In the genomic region with DNA sequence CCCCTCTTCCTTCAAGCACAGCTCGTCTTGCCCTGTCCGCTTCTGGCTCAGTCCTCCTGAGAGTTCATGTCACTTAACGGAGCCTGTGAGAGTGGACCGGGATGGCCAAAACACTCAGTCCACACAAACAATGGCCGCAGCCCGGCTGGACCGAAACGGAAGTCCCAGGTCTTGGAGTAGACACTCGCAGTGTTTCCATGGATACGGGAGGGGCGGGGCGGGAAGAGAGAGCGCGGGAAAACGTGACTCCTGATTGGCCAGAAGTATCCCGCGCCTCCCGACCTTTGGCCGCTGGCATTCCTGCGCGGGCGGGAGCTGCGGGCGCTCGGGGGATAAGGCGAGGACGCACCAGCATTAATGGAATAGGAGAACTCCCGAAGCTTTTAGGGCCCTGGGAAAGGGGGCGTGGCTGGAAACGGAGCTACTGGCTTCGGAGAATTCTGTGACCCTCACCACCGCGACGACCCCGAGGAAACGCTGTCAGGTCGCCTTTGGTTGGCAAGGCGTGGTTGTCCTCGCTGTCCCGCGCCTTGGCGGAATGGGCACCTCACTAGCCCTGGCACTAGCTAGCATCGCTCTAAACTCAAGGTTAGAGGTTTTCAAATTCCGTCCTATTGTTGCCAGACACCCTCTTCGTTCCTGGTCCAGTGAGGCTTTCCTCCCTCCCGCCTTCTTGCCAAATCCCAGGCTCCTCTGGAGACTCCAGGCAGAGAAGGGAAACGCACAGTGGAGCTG, we compare ENCODE assay signal across 8 cellular contexts. TPM values are rescaled to one million over a fixed set of nuclear protein-coding genes. Genes with fewer than 3 reads are reported as not detected.
A peak's percentile ranks its signal among the peaks of the same experiment; 100 is the strongest.
DNase-seq lines count a peak whose midpoint lies in the region; TF ChIP-seq lines count a peak whose summit lies in the region.

A gene with protein sequence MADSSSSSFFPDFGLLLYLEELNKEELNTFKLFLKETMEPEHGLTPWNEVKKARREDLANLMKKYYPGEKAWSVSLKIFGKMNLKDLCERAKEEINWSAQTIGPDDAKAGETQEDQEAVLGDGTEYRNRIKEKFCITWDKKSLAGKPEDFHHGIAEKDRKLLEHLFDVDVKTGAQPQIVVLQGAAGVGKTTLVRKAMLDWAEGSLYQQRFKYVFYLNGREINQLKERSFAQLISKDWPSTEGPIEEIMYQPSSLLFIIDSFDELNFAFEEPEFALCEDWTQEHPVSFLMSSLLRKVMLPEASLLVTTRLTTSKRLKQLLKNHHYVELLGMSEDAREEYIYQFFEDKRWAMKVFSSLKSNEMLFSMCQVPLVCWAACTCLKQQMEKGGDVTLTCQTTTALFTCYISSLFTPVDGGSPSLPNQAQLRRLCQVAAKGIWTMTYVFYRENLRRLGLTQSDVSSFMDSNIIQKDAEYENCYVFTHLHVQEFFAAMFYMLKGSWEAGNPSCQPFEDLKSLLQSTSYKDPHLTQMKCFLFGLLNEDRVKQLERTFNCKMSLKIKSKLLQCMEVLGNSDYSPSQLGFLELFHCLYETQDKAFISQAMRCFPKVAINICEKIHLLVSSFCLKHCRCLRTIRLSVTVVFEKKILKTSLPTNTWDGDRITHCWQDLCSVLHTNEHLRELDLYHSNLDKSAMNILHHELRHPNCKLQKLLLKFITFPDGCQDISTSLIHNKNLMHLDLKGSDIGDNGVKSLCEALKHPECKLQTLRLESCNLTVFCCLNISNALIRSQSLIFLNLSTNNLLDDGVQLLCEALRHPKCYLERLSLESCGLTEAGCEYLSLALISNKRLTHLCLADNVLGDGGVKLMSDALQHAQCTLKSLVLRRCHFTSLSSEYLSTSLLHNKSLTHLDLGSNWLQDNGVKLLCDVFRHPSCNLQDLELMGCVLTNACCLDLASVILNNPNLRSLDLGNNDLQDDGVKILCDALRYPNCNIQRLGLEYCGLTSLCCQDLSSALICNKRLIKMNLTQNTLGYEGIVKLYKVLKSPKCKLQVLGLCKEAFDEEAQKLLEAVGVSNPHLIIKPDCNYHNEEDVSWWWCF (plus strand): TSS at position 297 of the 735 bp plus-strand sequence. CDS start 18,108 bp downstream, outside the sequence.
ZNF214 (minus strand) TSS at position 164 of the 735 bp plus-strand sequence. CDS start 17,511 bp downstream, outside the sequence.

- no peak within 1 kb of the TSS for H3K27ac Mint-ChIP-seq in activated naive CD4-positive, alpha-beta T cell treated with anti-CD3 and anti-CD28 coated beads for 36 hours

- no peaks in the 10 kb centered on the region for H3K36me3 Mint-ChIP-seq in activated naive CD4-positive, alpha-beta T cell treated with anti-CD3 and anti-CD28 coated beads for 36 hours (ENCODE audit: low read depth)

- DNase-seq in activated naive CD4-positive, alpha-beta T cell treated with anti-CD3 and anti-CD28 coated beads for 36 hours: peak; percentile 17
- DNase-seq in activated naive CD4-positive, alpha-beta T cell (lab: John Stamatoyannopoulos, UW): no peak
- peak; percentile 30 for DNase-seq in SKM-1 treated with dmso at 0.1 percent for 144 hours (lab: John Stamatoyannopoulos, UW; ENCODE audit: unreplicated experiment)
- DNase-seq in epithelial cell of esophagus (ENCODE audit: low read depth): peak; percentile 89
- DNase-seq in lung microvascular endothelial cell (ENCODE audit: low read depth in 2 of 2): peak; percentile 84 to 89
- no peak for DNase-seq in SIG-M5 (lab: John Stamatoyannopoulos, UW)

- WGBS in thymus: 6% methylated on average over 47 of the region's 47 CpGs

- peaks cover 29% of the 10 kb centered on the region for H3K27me3 Mint-ChIP-seq in activated naive CD4-positive, alpha-beta T cell treated with anti-CD3 and anti-CD28 coated beads for 36 hours (ENCODE audit: low read depth)

- peaks cover 3% of the 10 kb centered on the region for H3K4me1 ChIP-seq in thymus (ENCODE audit: control insufficient read depth, insufficient read depth, low read length)

- H3K4me3 Mint-ChIP-seq in activated naive CD4-positive, alpha-beta T cell treated with anti-CD3 and anti-CD28 coated beads for 36 hours: peak within 1 kb of the TSS; percentile 47

- TF ChIP-seq CTCF in epithelial cell of esophagus (IDR thresholded peaks at IDR 0.05; ENCODE audit: insufficient read depth, low read depth, low read length, missing control alignments): no peak

- H3K36me3 ChIP-seq in thymus (ENCODE audit: control insufficient read depth, insufficient read depth): no peaks in the 10 kb centered on the region

- H3K27me3 ChIP-seq in thymus (ENCODE audit: control insufficient read depth, insufficient read depth): peaks cover 14% of the 10 kb centered on the region

- intact Hi-C loops in activated naive CD4-positive, alpha-beta T cell treated with anti-CD3 and anti-CD28 coated beads for 36 hours (cut with micrococcal nuclease): no loop called here

- H3K4me1 Mint-ChIP-seq in activated naive CD4-positive, alpha-beta T cell treated with anti-CD3 and anti-CD28 coated beads for 36 hours (ENCODE audit: low read depth): peaks cover 7% of the 10 kb centered on the region

- H3K9me3 Mint-ChIP-seq in activated naive CD4-positive, alpha-beta T cell treated with anti-CD3 and anti-CD28 coated beads for 36 hours: no peaks in the 10 kb centered on the region

- TF ChIP-seq EP300 in Ishikawa (IDR thresholded peaks at IDR 0.05; ENCODE audit: borderline replicate concordance): no peak

- no peak within 1 kb of the TSS for H3K27ac ChIP-seq in thymus (ENCODE audit: low read depth)

- no peaks in the 10 kb centered on the region for H3K9me3 ChIP-seq in thymus (ENCODE audit: control insufficient read depth)

- H3K4me3 ChIP-seq in epithelial cell of esophagus (ENCODE audit: low read length) (peak within 1 kb of the TSS; percentile 59), thymus (ENCODE audit: low read length) (peak within 1 kb of the TSS; percentile 21)

- CTCF ChIA-PET in activated naive CD4-positive, alpha-beta T cell treated with anti-CD3 and anti-CD28 coated beads for 36 hours (lab: Charles Lee): no interaction called here

- TF ChIP-seq RAD21 in Ishikawa (IDR thresholded peaks at IDR 0.05; ENCODE audit: low read depth): no peak

TF ChIP-seq in Ishikawa, 13 proteins besides CTCF, POLR2A, EP300 and RAD21:
- TF ChIP-seq, protein P1, sequence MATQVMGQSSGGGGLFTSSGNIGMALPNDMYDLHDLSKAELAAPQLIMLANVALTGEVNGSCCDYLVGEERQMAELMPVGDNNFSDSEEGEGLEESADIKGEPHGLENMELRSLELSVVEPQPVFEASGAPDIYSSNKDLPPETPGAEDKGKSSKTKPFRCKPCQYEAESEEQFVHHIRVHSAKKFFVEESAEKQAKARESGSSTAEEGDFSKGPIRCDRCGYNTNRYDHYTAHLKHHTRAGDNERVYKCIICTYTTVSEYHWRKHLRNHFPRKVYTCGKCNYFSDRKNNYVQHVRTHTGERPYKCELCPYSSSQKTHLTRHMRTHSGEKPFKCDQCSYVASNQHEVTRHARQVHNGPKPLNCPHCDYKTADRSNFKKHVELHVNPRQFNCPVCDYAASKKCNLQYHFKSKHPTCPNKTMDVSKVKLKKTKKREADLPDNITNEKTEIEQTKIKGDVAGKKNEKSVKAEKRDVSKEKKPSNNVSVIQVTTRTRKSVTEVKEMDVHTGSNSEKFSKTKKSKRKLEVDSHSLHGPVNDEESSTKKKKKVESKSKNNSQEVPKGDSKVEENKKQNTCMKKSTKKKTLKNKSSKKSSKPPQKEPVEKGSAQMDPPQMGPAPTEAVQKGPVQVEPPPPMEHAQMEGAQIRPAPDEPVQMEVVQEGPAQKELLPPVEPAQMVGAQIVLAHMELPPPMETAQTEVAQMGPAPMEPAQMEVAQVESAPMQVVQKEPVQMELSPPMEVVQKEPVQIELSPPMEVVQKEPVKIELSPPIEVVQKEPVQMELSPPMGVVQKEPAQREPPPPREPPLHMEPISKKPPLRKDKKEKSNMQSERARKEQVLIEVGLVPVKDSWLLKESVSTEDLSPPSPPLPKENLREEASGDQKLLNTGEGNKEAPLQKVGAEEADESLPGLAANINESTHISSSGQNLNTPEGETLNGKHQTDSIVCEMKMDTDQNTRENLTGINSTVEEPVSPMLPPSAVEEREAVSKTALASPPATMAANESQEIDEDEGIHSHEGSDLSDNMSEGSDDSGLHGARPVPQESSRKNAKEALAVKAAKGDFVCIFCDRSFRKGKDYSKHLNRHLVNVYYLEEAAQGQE (IDR thresholded peaks at IDR 0.05; ENCODE audit: low read depth): no peak
- no peak for TF ChIP-seq ZBTB7A (IDR thresholded peaks at IDR 0.05; ENCODE audit: low read depth)
- TF ChIP-seq TEAD4 (IDR thresholded peaks at IDR 0.05): peak; percentile 63
- no peak for TF ChIP-seq USF1 (IDR thresholded peaks at IDR 0.05)
- TF ChIP-seq CREB1 (IDR thresholded peaks at IDR 0.05; ENCODE audit: low read depth): no peak
- TF ChIP-seq CEBPB (IDR thresholded peaks at IDR 0.05): no peak
- TF ChIP-seq MAX (IDR thresholded peaks at IDR 0.05): peak; percentile 97
- no peak for TF ChIP-seq FOXM1 (IDR thresholded peaks at IDR 0.05; ENCODE audit: borderline replicate concordance, low read depth)
- no peak for TF ChIP-seq EGR1 (IDR thresholded peaks at IDR 0.05)
- no peak for TF ChIP-seq NFIC (IDR thresholded peaks at IDR 0.05)
- peak; percentile 81 for TF ChIP-seq YY1 (IDR thresholded peaks at IDR 0.05; ENCODE audit: low read depth)
- TF ChIP-seq TCF12 (IDR thresholded peaks at IDR 0.05; ENCODE audit: low read depth): 0 out of 2 replicates have a peak, but pooled peaks have one; percentile 39
- no peak for TF ChIP-seq TAF1 (IDR thresholded peaks at IDR 0.05; ENCODE audit: low read depth)

RNA-seq across cellular contexts. Expression of the first gene that starts in this region (rescaled TPM):
- total RNA-seq in activated naive CD4-positive, alpha-beta T cell treated with anti-CD3 and anti-CD28 coated beads for 36 hours: not detected
- under 0.01 TPM in 1 of 2 replicates, not detected in the other for total RNA-seq in lung microvascular endothelial cell
- 0.09 TPM for polyA plus RNA-seq in thymus

RNA-seq across cellular contexts. Expression of gene ZNF214, which starts in this region (rescaled TPM):
- not detected for total RNA-seq in activated naive CD4-positive, alpha-beta T cell treated with anti-CD3 and anti-CD28 coated beads for 36 hours
- 0.20 and 0.65 TPM in 2 replicates for total RNA-seq in lung microvascular endothelial cell
- polyA plus RNA-seq in thymus: 0.64 TPM

Comparison
In these comparisons a context has a peak if more than half of its experiments do, and no peak if none do; other contexts are left out.
1. Peak in DNase-seq in activated naive CD4-positive, alpha-beta T cell treated with anti-CD3 and anti-CD28 coated beads for 36 hours; RNA of the genes that start here not detected or under 1 TPM.
2. Peak in DNase-seq in lung microvascular endothelial cell; RNA of the genes that start here not detected or under 1 TPM.
3. DNase-seq: peak in SKM-1 treated with dmso at 0.1 percent for 144 hours (single experiment) and epithelial cell of esophagus (single experiment); none in activated naive CD4-positive, alpha-beta T cell (0 of 4) and SIG-M5 (single experiment).